ENCODE assay signal across 13 cellular contexts in genomic region chr6:56841372-56841749, GRCh38.
DNase-seq lines count a peak whose midpoint lies in the region; ATAC-seq and TF ChIP-seq lines count a peak whose summit lies in the region.
"Had no signal": no experiment of that assay in that cellular context is flagged by ENCODE, and none has a peak within 500 bp of the region (broad histone marks: within the 10 kb centered on the region; RNA-seq: fewer than 3 reads in every experiment).

No MANE protein-coding gene starts in this region.

- no peak for DNase-seq in RWPE2 (ENCODE audit: low spot score)
- DNase-seq in fibroblast of lung (ENCODE audit: low read depth in 2 of 2) = no peak
- no peak for DNase-seq in gastrocnemius medialis
- DNase-seq in adrenal gland = no peak
- DNase-seq in HPDE6-E6E7 (ENCODE audit: extremely low spot score) = no peak
- no peak for DNase-seq in GM19240 (ENCODE audit: insufficient read length, low spot score)
- DNase-seq: activated gamma-delta T cell; NCI-H1105 treated with DMSO at 0.1 percent for 48 hours; stimulated activated CD4-positive, alpha-beta T cell treated with anti-CD3 and anti-CD28 coated beads, Interleukin-1b, Interleukin-23, amount 100 ng/mL, for 48 hours; thyroid gland had no signal

- no peaks in the 10 kb centered on the region for H4K20me1 ChIP-seq in DOHH2 (ENCODE audit: control insufficient read depth, insufficient read depth, low read depth, low read length)
- no peaks in the 10 kb centered on the region for H4K20me1 ChIP-seq in fibroblast of lung (ENCODE audit: control insufficient read depth, extremely low read depth, insufficient read depth, low read length)

- H3F3A ChIP-seq in DOHH2 (ENCODE audit: control insufficient read depth, insufficient read depth) = 0 out of 2 replicates have a peak, but pooled peaks cover 3% of the 10 kb centered on the region

- TF ChIP-seq POLR2A in gastrocnemius medialis (IDR thresholded peaks at IDR 0.05) = no peak
- no peak for TF ChIP-seq POLR2A in adrenal gland (IDR thresholded peaks at IDR 0.05)

- H3K27ac ChIP-seq in DOHH2 (ENCODE audit: low read depth, low read length) = peak overlapping the region; percentile 51; the same call in 1 of the 2 replicates
- peak overlapping the region; percentile 78 for H3K27ac ChIP-seq in RWPE2 (ENCODE audit: poor library complexity, severe bottlenecking)
- H3K27ac ChIP-seq in fibroblast of lung (ENCODE audit: insufficient read depth, low read length) = peak overlapping the region; percentile 78
- peak overlapping the region; percentile 85 to 98 (median 98) for H3K27ac ChIP-seq in gastrocnemius medialis
- H3K27ac ChIP-seq in adrenal gland = peak overlapping the region in 1 of 5 donors; percentile 9
- H3K27ac ChIP-seq: thyroid gland had no signal

- 51 to 69% (median 61%) methylated on average over 3 of the region's 3 CpGs for WGBS in adrenal gland, 4 donors

- in situ Hi-C loops in gastrocnemius medialis (cut with MboI; ENCODE audit: low sequenced_read_pairs in 4 of 4) = loop anchor here in 3 of 4 donors (10.0 kb wide), 4 partner anchors 77 to 197 kb away; partner anchors contain the start of gene DST (in 2 of the 3)

- H3K27me3 ChIP-seq in DOHH2 (ENCODE audit: control insufficient read depth, low read length) (no peaks in the 10 kb centered on the region), RWPE2 (ENCODE audit: insufficient read depth, poor library complexity, severe bottlenecking) (no peaks in the 10 kb centered on the region), fibroblast of lung (ENCODE audit: control insufficient read depth, insufficient read depth, low read length) (no peaks in the 10 kb centered on the region), gastrocnemius medialis (no peaks in the 10 kb centered on the region), adrenal gland (no peaks in the 10 kb centered on the region)
- H3K27me3 ChIP-seq: thyroid gland had no signal

- no peaks in the 10 kb centered on the region for H3K9me2 ChIP-seq in DOHH2 (replicated peaks; ENCODE audit: control insufficient read depth, low read length)

- no peak for TF ChIP-seq CTCF in DOHH2 (IDR thresholded peaks at IDR 0.05; ENCODE audit: low read depth, low read length, poor library complexity, severe bottlenecking)
- TF ChIP-seq CTCF in RWPE2 (IDR thresholded peaks at IDR 0.05; ENCODE audit: poor library complexity, severe bottlenecking) = no peak
- no peak for TF ChIP-seq CTCF in fibroblast of lung (conservative IDR thresholded peaks at IDR 0.05 in 1 of 2, IDR thresholded peaks at IDR 0.05 in 1 of 2; ENCODE audit: low read depth in 1 of 2, low read length in 2 of 2)
- no peak for TF ChIP-seq CTCF in gastrocnemius medialis (IDR thresholded peaks at IDR 0.05 in 4 of 5, conservative IDR thresholded peaks at IDR 0.05 in 1 of 5)
- no peak for TF ChIP-seq CTCF in adrenal gland (IDR thresholded peaks at IDR 0.05)

- H3K9me3 ChIP-seq in DOHH2 (ENCODE audit: control insufficient read depth, insufficient read depth, low read length) = no peaks in the 10 kb centered on the region
- H3K9me3 ChIP-seq in RWPE2 (ENCODE audit: severe bottlenecking) = no peaks in the 10 kb centered on the region
- H3K9me3 ChIP-seq in fibroblast of lung (ENCODE audit: control insufficient read depth, insufficient read depth, low read depth, low read length) = no peaks in the 10 kb centered on the region
- H3K9me3 ChIP-seq in gastrocnemius medialis = no peaks in the 10 kb centered on the region
- no peaks in the 10 kb centered on the region for H3K9me3 ChIP-seq in adrenal gland (replicated peaks in 1 of 3)
- H3K9me3 ChIP-seq: thyroid gland had no signal

- intact Hi-C loops in gastrocnemius medialis (cut with DNase I; ENCODE audit: low total_unique reads) = loop anchor here (5.0 kb wide), 2 partner anchors 149 to 336 kb away; no protein-coding TSS in a partner anchor
- intact Hi-C loops in adrenal gland (cut with DNase I) = no loop called here

- H2AFZ ChIP-seq in fibroblast of lung (ENCODE audit: low read length) = no peak overlapping the region

- H3K4me3 ChIP-seq in DOHH2 (ENCODE audit: low read length) (peak overlapping the region; percentile 88), RWPE2 (ENCODE audit: severe bottlenecking) (peak overlapping the region; percentile 6), fibroblast of lung (replicated peaks in 1 of 4; ENCODE audit: control extremely low read depth in 1 of 4, insufficient read depth in 1 of 4, low read depth in 3 of 4, low read length in 4 of 4) (peak overlapping the region; percentile 59 to 95 (median 80)), gastrocnemius medialis (peak overlapping the region; percentile 33 to 89 (median 61)), adrenal gland (no peak overlapping the region)
- H3K4me3 ChIP-seq: thyroid gland had no signal

- H3K9ac ChIP-seq in fibroblast of lung (ENCODE audit: insufficient read depth, low read length) = peak overlapping the region; percentile 51

- ATAC-seq in RWPE2 (ENCODE audit: low read depth) (no peak), gastrocnemius medialis (no peak), GM18517 (IDR thresholded peaks at IDR 0.05; ENCODE audit: unreplicated experiment) (no peak)
- ATAC-seq: activated CD4-positive, CD25-positive, alpha-beta regulatory T cell treated with anti-CD3 and anti-CD28 coated beads, Interleukin-2, amount 50 U/mL, for 24 hours had no signal

- H3K36me3 ChIP-seq in DOHH2 (ENCODE audit: control insufficient read depth, low read length) (no peaks in the 10 kb centered on the region; the same call in 1 of the 2 replicates), RWPE2 (ENCODE audit: low read depth) (no peaks in the 10 kb centered on the region), fibroblast of lung (ENCODE audit: control insufficient read depth, insufficient read depth, low read length) (no peaks in the 10 kb centered on the region), gastrocnemius medialis (no peaks in the 10 kb centered on the region), adrenal gland (replicated peaks in 1 of 2) (no peaks in the 10 kb centered on the region)
- H3K36me3 ChIP-seq: thyroid gland had no signal

- H3K4me2 ChIP-seq in DOHH2 (ENCODE audit: low read length) (peak overlapping the region; percentile 69), fibroblast of lung (ENCODE audit: extremely low read depth, insufficient read depth, low read length) (peak overlapping the region; percentile 97)

- H3K4me1 ChIP-seq in DOHH2 (ENCODE audit: control insufficient read depth, low read length) (peaks cover 35% of the 10 kb centered on the region), RWPE2 (ENCODE audit: insufficient read depth, poor library complexity, severe bottlenecking) (peaks cover 35% of the 10 kb centered on the region), fibroblast of lung (ENCODE audit: control insufficient read depth, extremely low read depth, insufficient read depth, low read length) (peaks cover 7% of the 10 kb centered on the region), gastrocnemius medialis (peaks cover 50 to 54% of the 10 kb centered on the region in 2 donors), adrenal gland (replicated peaks in 1 of 2) (peaks cover 10 to 25% of the 10 kb centered on the region in 2 donors)

- H3K79me2 ChIP-seq in DOHH2 (ENCODE audit: control insufficient read depth, low read length) = peaks cover 65% of the 10 kb centered on the region
- H3K79me2 ChIP-seq in fibroblast of lung (ENCODE audit: control insufficient read depth, insufficient read depth, low read length) = peaks cover 88% of the 10 kb centered on the region

Comparison
In these comparisons a context has a peak if more than half of its experiments do, and no peak if none do; other contexts are left out.
1. H3K4me3 ChIP-seq: peak in DOHH2 (single experiment), RWPE2 (single experiment), fibroblast of lung (4 of 4) and gastrocnemius medialis (4 of 4); none in adrenal gland (0 of 4).